In the genomic region with DNA sequence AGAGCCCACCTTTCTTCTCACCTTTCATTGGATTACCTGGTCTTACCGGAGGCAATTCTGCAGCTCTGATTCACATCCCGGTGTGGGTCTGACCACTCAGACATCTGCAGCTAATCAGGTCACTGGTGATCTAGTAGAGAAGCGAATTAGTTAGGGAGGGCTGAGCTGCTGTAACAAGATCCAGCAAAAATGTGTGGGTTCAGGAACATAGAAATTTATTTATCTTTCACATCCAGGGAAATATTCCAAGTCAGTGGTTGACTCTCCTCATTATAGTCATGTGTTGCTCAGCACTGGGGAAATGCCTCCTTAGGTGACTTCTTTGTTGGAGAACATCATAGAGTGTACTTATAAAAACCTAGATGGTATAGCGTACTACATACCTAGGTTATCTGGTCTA, we compare ENCODE assay signal across 16 cellular contexts.
DNase-seq lines count a peak whose midpoint lies in the region; TF ChIP-seq lines count a peak whose summit lies in the region.
"Had no signal": no experiment of that assay in that cellular context is flagged by ENCODE, and none has a peak within 500 bp of the region (broad histone marks: within the 10 kb centered on the region; RNA-seq: fewer than 3 reads in every experiment).

No MANE protein-coding gene starts in this region.

- no peak for TF ChIP-seq CTCF in AG09319 (IDR thresholded peaks at IDR 0.05; ENCODE audit: low read depth, low read length)
- TF ChIP-seq CTCF in choroid plexus epithelial cell (conservative IDR thresholded peaks at IDR 0.05; ENCODE audit: low read depth, low read length), result no peak
- no peak for TF ChIP-seq CTCF in fibroblast of mammary gland (conservative IDR thresholded peaks at IDR 0.05; ENCODE audit: control insufficient read depth, insufficient read depth, low read depth, low read length)
- no peak for TF ChIP-seq CTCF in breast epithelium (IDR thresholded peaks at IDR 0.05)
- no peak for TF ChIP-seq CTCF in HFFc6 (IDR thresholded peaks at IDR 0.05)

- no peak for TF ChIP-seq POLR2A in breast epithelium (IDR thresholded peaks at IDR 0.05)

- H3K4me1 ChIP-seq in adipocyte (ENCODE audit: control insufficient read depth, insufficient read depth, low read length), result no peaks in the 10 kb centered on the region
- H3K4me1 ChIP-seq in breast epithelium, result no peaks in the 10 kb centered on the region

- H3K4me1 Mint-ChIP-seq in HFFc6 (ENCODE audit: low read depth), result no peaks in the 10 kb centered on the region
- H3K4me1 Mint-ChIP-seq: B cell; CD4-positive, alpha-beta memory T cell had no signal

- no peaks in the 10 kb centered on the region for H3K36me3 ChIP-seq in adipocyte (ENCODE audit: control insufficient read depth, insufficient read depth, low read length, severe bottlenecking)
- no peaks in the 10 kb centered on the region for H3K36me3 ChIP-seq in breast epithelium

- H3K27ac Mint-ChIP-seq in HFFc6, result no peak overlapping the region
- H3K27ac Mint-ChIP-seq: B cell had no signal

- no peaks in the 10 kb centered on the region for H3K9me3 Mint-ChIP-seq in HFFc6
- H3K9me3 Mint-ChIP-seq: CD4-positive, alpha-beta memory T cell had no signal

- H3K27me3 Mint-ChIP-seq in HFFc6 (ENCODE audit: insufficient read depth), result peaks cover 6% of the 10 kb centered on the region
- H3K27me3 Mint-ChIP-seq: B cell had no signal

- no peak overlapping the region for H3K9ac ChIP-seq in adipocyte (ENCODE audit: low read length)

- H3K4me3 ChIP-seq in adipocyte (ENCODE audit: low read length), result no peak overlapping the region
- no peak overlapping the region for H3K4me3 ChIP-seq in choroid plexus epithelial cell (ENCODE audit: low read depth, low read length)
- no peak overlapping the region for H3K4me3 ChIP-seq in fibroblast of mammary gland (ENCODE audit: control insufficient read depth, low read depth, low read length)
- H3K4me3 ChIP-seq in breast epithelium, result no peak overlapping the region
- H3K4me3 ChIP-seq: GM12878 had no signal

- H3K27ac ChIP-seq in breast epithelium, result no peak overlapping the region
- H3K27ac ChIP-seq: HL-60 had no signal

- DNase-seq in AG09319 (ENCODE audit: extremely low read depth, low read depth) (peak; percentile 57), adipocyte (ENCODE audit: low read depth) (peak; percentile 62), choroid plexus epithelial cell (ENCODE audit: low read depth) (peak; percentile 4), fibroblast of mammary gland (ENCODE audit: low read depth) (peak; percentile 28), D341Med (ENCODE audit: low spot score) (no peak), breast epithelium (ENCODE audit: low spot score in 2 of 2) (no peak), HFFc6 (no peak), COLO829 (ENCODE audit: low spot score) (no peak)
- DNase-seq: 8988T; C1 segment of cervical spinal cord; CD4-positive, alpha-beta memory T cell; COR-L47; HCEC 1CT had no signal

- no peak overlapping the region for H3K4me3 Mint-ChIP-seq in HFFc6
- H3K4me3 Mint-ChIP-seq: B cell; CD4-positive, alpha-beta memory T cell had no signal

- no peaks in the 10 kb centered on the region for H3K9me3 ChIP-seq in adipocyte (ENCODE audit: control insufficient read depth, low read length)
- H3K9me3 ChIP-seq in breast epithelium, result no peaks in the 10 kb centered on the region

- no peaks in the 10 kb centered on the region for H3K36me3 Mint-ChIP-seq in HFFc6 (ENCODE audit: low read depth)
- H3K36me3 Mint-ChIP-seq: CD4-positive, alpha-beta memory T cell had no signal

- intact Hi-C loops in breast epithelium (cut with DNase I; ENCODE audit: low total_unique reads), result no loop called here

- H3K27me3 ChIP-seq in adipocyte (replicated peaks; ENCODE audit: control insufficient read depth, insufficient read depth, low read length) (no peaks in the 10 kb centered on the region), breast epithelium (no peaks in the 10 kb centered on the region)

Comparison
In these comparisons a context has a peak if more than half of its experiments do, and no peak if none do; other contexts are left out.
1. DNase-seq: peak in AG09319 (single experiment), adipocyte (single experiment), choroid plexus epithelial cell (single experiment) and fibroblast of mammary gland (single experiment); none in D341Med (single experiment), breast epithelium (0 of 2), HFFc6 (single experiment) and COLO829 (single experiment).